Comparison of ENCODE assay signal across 23 cellular contexts in the genomic region with DNA sequence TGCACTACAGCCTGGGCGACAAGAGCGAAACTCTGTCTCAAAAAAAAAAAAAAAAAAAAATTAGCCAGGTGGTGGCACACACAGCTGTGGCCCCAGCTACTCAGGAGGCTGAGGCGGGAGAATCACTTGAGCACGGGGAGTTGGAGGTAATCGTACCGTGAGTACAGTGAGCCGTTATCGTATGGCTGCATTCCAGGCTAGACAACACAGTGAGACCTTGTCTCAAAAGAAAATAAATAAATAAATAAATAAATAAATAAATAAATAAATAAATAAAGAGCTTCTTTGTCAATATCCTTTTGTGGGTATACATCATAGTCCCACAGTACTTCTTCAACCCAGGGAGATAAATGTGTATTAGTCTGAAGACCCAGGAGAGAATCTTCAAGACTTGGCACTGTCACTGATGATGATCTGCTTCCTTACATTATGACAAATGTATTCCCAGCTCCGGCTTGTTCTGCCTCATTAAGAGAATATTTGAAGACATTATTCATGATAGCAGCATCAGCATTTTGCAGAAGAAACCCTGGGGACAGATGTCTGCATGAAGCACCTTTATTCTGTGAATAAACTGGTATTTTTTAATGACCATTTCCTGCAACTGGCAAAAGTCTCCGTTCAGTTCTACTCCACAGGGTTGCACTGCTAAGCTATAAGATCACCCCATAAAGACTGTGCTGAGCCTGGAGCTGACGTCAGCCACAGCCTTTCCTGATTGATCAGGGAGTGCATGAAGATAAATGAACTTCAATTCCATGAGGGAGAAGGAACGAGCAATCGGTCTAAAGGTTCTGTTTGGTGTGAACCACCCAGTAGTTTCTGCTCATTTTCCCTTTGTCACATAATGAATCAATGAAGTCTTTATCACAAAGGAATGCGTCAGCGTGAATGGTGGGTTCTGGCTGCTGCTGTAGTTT. TPM values are rescaled to one million over a fixed set of nuclear protein-coding genes. Genes with fewer than 3 reads are reported as not detected.
A peak's percentile ranks its signal among the peaks of the same experiment; 100 is the strongest.
DNase-seq lines count a peak whose midpoint lies in the region; ATAC-seq and TF ChIP-seq lines count a peak whose summit lies in the region.
"Had no signal": no experiment of that assay in that cellular context is flagged by ENCODE, and none has a peak within 500 bp of the region (broad histone marks: within the 10 kb centered on the region; RNA-seq: fewer than 3 reads in every experiment).

No MANE protein-coding gene starts in this region.

- H4K20me1 ChIP-seq in mammary epithelial cell (ENCODE audit: insufficient read depth, low read length), result no peaks in the 10 kb centered on the region
- no peaks in the 10 kb centered on the region for H4K20me1 ChIP-seq in SU-DHL-6 (ENCODE audit: low read depth, low read length)

- CTCF ChIA-PET in mammary epithelial cell (lab: Charles Lee; ENCODE audit: low non-redundant PET), result no interaction called here

- peaks cover 13% of the 10 kb centered on the region for H3K4me1 Mint-ChIP-seq in type B pancreatic cell (ENCODE audit: unreplicated experiment)

- no peaks in the 10 kb centered on the region for H3K79me2 ChIP-seq in mammary epithelial cell (ENCODE audit: insufficient read depth, low read length)
- H3K79me2 ChIP-seq in SU-DHL-6 (ENCODE audit: insufficient read depth, low read length), result no peaks in the 10 kb centered on the region

- no peak overlapping the region for H3K27ac ChIP-seq in mammary epithelial cell (ENCODE audit: insufficient read depth, low read depth, low read length)
- H3K27ac ChIP-seq in breast epithelium, result no peak overlapping the region
- peak overlapping the region; percentile 97 for H3K27ac ChIP-seq in SU-DHL-6 (ENCODE audit: low read depth, low read length)
- H3K27ac ChIP-seq: heart left ventricle, PC-9, right atrium auricular region had no signal

- peaks cover 49% of the 10 kb centered on the region for H3F3A ChIP-seq in SU-DHL-6 (ENCODE audit: insufficient read depth)

- in situ Hi-C loops in mammary epithelial cell (cut with MboI; ENCODE audit: low sequenced_read_pairs in 2 of 2), result no loop called here

- no TSS peak for BruUV-seq in mammary epithelial cell (replicated peaks; lab: Mats Ljungman, UMichigan)

- no peaks in the 10 kb centered on the region for H3K36me3 Mint-ChIP-seq in type B pancreatic cell

- peaks cover 3% of the 10 kb centered on the region for H3K27me3 Mint-ChIP-seq in type B pancreatic cell
- H3K27me3 Mint-ChIP-seq: CD4-positive, alpha-beta memory T cell; central memory CD8-positive, alpha-beta T cell had no signal

- H3K27me3 ChIP-seq in mammary epithelial cell (ENCODE audit: insufficient read depth, low read length) (no peaks in the 10 kb centered on the region), breast epithelium (no peaks in the 10 kb centered on the region), SU-DHL-6 (ENCODE audit: low read length) (no peaks in the 10 kb centered on the region)
- H3K27me3 ChIP-seq: right atrium auricular region had no signal

- peak overlapping the region; percentile 33 for H3K4me3 Mint-ChIP-seq in type B pancreatic cell
- H3K4me3 Mint-ChIP-seq: activated CD4-positive, alpha-beta T cell treated with anti-CD3 and anti-CD28 coated beads, Interleukin-2, amount 10 ng/mL, durations not matched to agents 7 days and 5 days; CD4-positive, alpha-beta memory T cell; H9 had no signal

- TF ChIP-seq CTCF in mammary epithelial cell (conservative IDR thresholded peaks at IDR 0.05 in 1 of 2, IDR thresholded peaks at IDR 0.05 in 1 of 2; ENCODE audit: extremely low read depth in 1 of 2, insufficient read depth in 1 of 2, low read depth in 1 of 2, low read length in 2 of 2) (no peak), breast epithelium (IDR thresholded peaks at IDR 0.05) (no peak), SU-DHL-6 (IDR thresholded peaks at IDR 0.05; ENCODE audit: insufficient read depth, low read length, poor library complexity, severe bottlenecking) (no peak), type B pancreatic cell (conservative IDR thresholded peaks at IDR 0.05) (no peak)

- H3K9me3 ChIP-seq in mammary epithelial cell (replicated peaks; ENCODE audit: insufficient read depth, low read length), result no peaks in the 10 kb centered on the region
- no peaks in the 10 kb centered on the region for H3K9me3 ChIP-seq in breast epithelium
- peaks cover 23% of the 10 kb centered on the region for H3K9me3 ChIP-seq in SU-DHL-6 (ENCODE audit: insufficient read depth, low read length)
- H3K9me3 ChIP-seq: heart left ventricle, right atrium auricular region had no signal

- H3K36me3 ChIP-seq in mammary epithelial cell (ENCODE audit: insufficient read depth, low read length), result no peaks in the 10 kb centered on the region
- H3K36me3 ChIP-seq in breast epithelium, result no peaks in the 10 kb centered on the region
- peaks cover 3% of the 10 kb centered on the region; the same call in 1 of the 2 replicates for H3K36me3 ChIP-seq in SU-DHL-6 (ENCODE audit: low read length)
- H3K36me3 ChIP-seq: heart left ventricle, right atrium auricular region had no signal

- intact Hi-C loops in mammary epithelial cell (cut with micrococcal nuclease) (no loop called here), breast epithelium (cut with DNase I; ENCODE audit: low total_unique reads) (no loop called here), left colon (cut with DNase I, micrococcal nuclease) (no loop called here)

- no peaks in the 10 kb centered on the region for H3K9me2 ChIP-seq in SU-DHL-6 (replicated peaks; ENCODE audit: insufficient read depth, low read length)

- H2AFZ ChIP-seq in mammary epithelial cell (ENCODE audit: low read depth, low read length) (peak overlapping the region; percentile 31), SU-DHL-6 (ENCODE audit: low read depth, low read length, severe bottlenecking) (no peak overlapping the region)
- H2AFZ ChIP-seq: PC-9 had no signal

- H3K4me3 ChIP-seq in mammary epithelial cell (replicated peaks in 1 of 3; ENCODE audit: insufficient read depth in 1 of 3, low read depth in 2 of 3, low read length in 3 of 3) (no peak overlapping the region), breast epithelium (no peak overlapping the region), SU-DHL-6 (ENCODE audit: insufficient read depth, low read length, poor library complexity, severe bottlenecking) (no peak overlapping the region)
- H3K4me3 ChIP-seq: heart left ventricle, PC-9, right atrium auricular region had no signal

- peaks cover 15% of the 10 kb centered on the region for H3K4me1 ChIP-seq in mammary epithelial cell (ENCODE audit: insufficient read depth, low read length)
- no peaks in the 10 kb centered on the region for H3K4me1 ChIP-seq in breast epithelium
- H3K4me1 ChIP-seq: right atrium auricular region had no signal

- H3K9me3 Mint-ChIP-seq in type B pancreatic cell, result no peaks in the 10 kb centered on the region
- H3K9me3 Mint-ChIP-seq: CD4-positive, alpha-beta memory T cell; central memory CD8-positive, alpha-beta T cell had no signal

- peak overlapping the region; percentile 82 for H3K27ac Mint-ChIP-seq in type B pancreatic cell
- H3K27ac Mint-ChIP-seq: activated CD4-positive, alpha-beta T cell treated with anti-CD3 and anti-CD28 coated beads, Interleukin-2, amount 10 ng/mL, durations not matched to agents 7 days and 5 days; H9 had no signal

- TF ChIP-seq POLR2A in breast epithelium (IDR thresholded peaks at IDR 0.05), result no peak

- no peak overlapping the region for H3K9ac ChIP-seq in mammary epithelial cell (ENCODE audit: insufficient read depth, low read length)
- no peak overlapping the region for H3K9ac ChIP-seq in SU-DHL-6 (ENCODE audit: low read length)

- H3K4me2 ChIP-seq in mammary epithelial cell (ENCODE audit: insufficient read depth, low read depth, low read length), result peak overlapping the region; percentile 5
- no peak overlapping the region for H3K4me2 ChIP-seq in SU-DHL-6 (ENCODE audit: low read depth, low read length, poor library complexity, severe bottlenecking)

- dilution Hi-C loops in mammary epithelial cell (cut with HindIII; ENCODE audit: low sequenced_read_pairs), result no loop called here

- DNase-seq in mammary epithelial cell (no peak), breast epithelium (ENCODE audit: low spot score in 2 of 2) (no peak), left colon (peak in 1 of 2 donors; percentile 62), type B pancreatic cell (ENCODE audit: extremely low spot score, unreplicated experiment) (no peak)
- DNase-seq: ACHN; activated CD4-positive, alpha-beta T cell treated with anti-CD3 and anti-CD28 coated beads, Interleukin-2, amount 10 ng/mL, durations not matched to agents 7 days and 5 days; activated CD8-positive, alpha-beta memory T cell treated with anti-CD3 and anti-CD28 coated beads, Interleukin-2, amount 50 U/mL, for 48 hours; CD4-positive, alpha-beta memory T cell; effector memory CD4-positive, alpha-beta T cell; H9; mesendoderm; NCI-H2107; stimulated activated naive CD4-positive, alpha-beta T cell treated with Interleukin-2 at 50 U/mL for 16 hours had no signal

- WGBS in mammary epithelial cell (ENCODE audit: low coverage, missing lambda C conversion rate), result 60% methylated on average over 15 of the region's 15 CpGs

- ATAC-seq in left colon (peak; percentile 58), GM19324 (IDR thresholded peaks at IDR 0.05; ENCODE audit: low FRiP score, unreplicated experiment) (no peak), GM18502 (IDR thresholded peaks at IDR 0.05; ENCODE audit: poor library complexity, unreplicated experiment) (no peak), GM18873 (IDR thresholded peaks at IDR 0.05; ENCODE audit: low FRiP score, unreplicated experiment) (no peak)
- ATAC-seq: heart left ventricle had no signal

RNA-seq across cellular contexts. Expression of gene ACY3, which starts 1.7 kb away (rescaled TPM):
- total RNA-seq in mammary epithelial cell (under 1 TPM in 1 of 2 donors, not detected in 1; 0.24 TPM), breast epithelium (under 1 TPM in 2 of 3 donors, not detected in 1; 0.66 to 0.73 TPM), left colon (10 to 100 TPM; 13.1 to 17.7 TPM), type B pancreatic cell (ENCODE audit: low replicate concordance) (2.2 and 5.8 TPM in 2 replicates)
- polyA plus RNA-seq in mammary epithelial cell, result 0.08 TPM
- polyA minus RNA-seq in mammary epithelial cell, result not detected
- total RNA-seq: CD4-positive, alpha-beta memory T cell; fibroblast of lung; H9; heart left ventricle; right atrium auricular region had no signal
- polyA plus RNA-seq: fibroblast of lung, heart left ventricle had no signal

RNA-seq across cellular contexts. Expression of gene TBX10, which starts 12.7 kb away (rescaled TPM):
- total RNA-seq in mammary epithelial cell (not detected), breast epithelium (not detected), left colon (10 to 100 TPM; 12.9 to 27.1 TPM), type B pancreatic cell (ENCODE audit: low replicate concordance) (not detected in 2 replicates)
- not detected for polyA plus RNA-seq in mammary epithelial cell
- not detected for polyA minus RNA-seq in mammary epithelial cell
- total RNA-seq: activated CD4-positive, alpha-beta T cell treated with anti-CD3 and anti-CD28 coated beads, Interleukin-2, amount 10 ng/mL, durations not matched to agents 7 days and 5 days; CD4-positive, alpha-beta memory T cell; fibroblast of lung; H9; kidney; PC-9; right atrium auricular region had no signal
- polyA plus RNA-seq: CD4-positive, alpha-beta memory T cell; fibroblast of lung had no signal

RNA-seq across cellular contexts. Expression of gene ALDH3B2, which starts 22.2 kb away (rescaled TPM):
- total RNA-seq in mammary epithelial cell (1 to 10 TPM in 1 of 2 donors, under 1 TPM in 1; 0.17 to 1.1 TPM), breast epithelium (10 to 100 TPM in 2 of 3 donors, under 1 TPM in 1; 0.32 to 62.3 (median 44.1) TPM), left colon (under 1 TPM in 1 of 2 donors, not detected in 1; 0.73 TPM), type B pancreatic cell (ENCODE audit: low replicate concordance) (4.8 and 9.4 TPM in 2 replicates)
- 0.65 TPM for polyA plus RNA-seq in mammary epithelial cell
- not detected for polyA minus RNA-seq in mammary epithelial cell
- total RNA-seq: activated CD4-positive, alpha-beta T cell treated with anti-CD3 and anti-CD28 coated beads, Interleukin-2, amount 10 ng/mL, durations not matched to agents 7 days and 5 days; CD4-positive, alpha-beta memory T cell; fibroblast of lung; H9; heart left ventricle; right atrium auricular region had no signal
- polyA plus RNA-seq: CD4-positive, alpha-beta memory T cell; fibroblast of lung; heart left ventricle had no signal

RNA-seq across cellular contexts. Expression of gene NUDT8, which starts 22.5 kb away (rescaled TPM):
- total RNA-seq in mammary epithelial cell, result 10 to 100 TPM in 1 of 2 donors, 1 to 10 TPM in 1; 4.2 to 13.4 TPM
- polyA plus RNA-seq in mammary epithelial cell, result 4.8 TPM
- polyA minus RNA-seq in mammary epithelial cell, result not detected
- total RNA-seq in breast epithelium, result 10 to 100 TPM in 2 of 3 donors, 1 to 10 TPM in 1; 9.7 to 15.1 (median 12.0) TPM
- total RNA-seq in left colon, result 10 to 100 TPM; 28.8 to 49.8 TPM
- 10.3 and 16.0 TPM in 2 replicates for total RNA-seq in type B pancreatic cell (ENCODE audit: low replicate concordance)

RNA-seq across cellular contexts. Expression of gene NDUFV1, which starts 45.5 kb away (rescaled TPM):
- total RNA-seq in mammary epithelial cell (100 to 1,000 TPM; 144 to 163 TPM), breast epithelium (100 to 1,000 TPM; 159 to 222 (median 186) TPM), left colon (100 to 1,000 TPM; 292 to 377 TPM), type B pancreatic cell (ENCODE audit: low replicate concordance) (220 and 226 TPM in 2 replicates)
- 125 TPM for polyA plus RNA-seq in mammary epithelial cell
- polyA minus RNA-seq in mammary epithelial cell, result 72.1 TPM

Comparison
In these comparisons a context has a peak if more than half of its experiments do, and no peak if none do; other contexts are left out.
1. RNA of gene TBX10, which starts 12.7 kb away (total RNA-seq): 12.9 to 27.1 TPM in left colon; not detected in type B pancreatic cell, not detected in mammary epithelial cell and not detected in breast epithelium; every median in the first group is over 10 times any median in the second.